In genomic region chr6:105646391-105646867, GRCh38 we compare ENCODE assay signal across 8 cellular contexts.
DNase-seq lines count a peak whose midpoint lies in the region; ATAC-seq, FAIRE-seq and TF ChIP-seq lines count a peak whose summit lies in the region.

No MANE protein-coding gene starts in this region.

- no peaks in the 10 kb centered on the region for H3F3A ChIP-seq in GM23338 (replicated peaks; ENCODE audit: low read depth)

- H3K4me3 Mint-ChIP-seq in GM23338 (no peak overlapping the region), type B pancreatic cell (no peak overlapping the region)

- no peaks in the 10 kb centered on the region for H3K27me3 Mint-ChIP-seq in GM23338 (ENCODE audit: insufficient read depth, low read depth, poor library complexity)
- H3K27me3 Mint-ChIP-seq in type B pancreatic cell, result peaks cover 26% of the 10 kb centered on the region

- peaks cover 4% of the 10 kb centered on the region; the same call in 1 of the 3 replicates for H3K9me3 Mint-ChIP-seq in GM23338
- no peaks in the 10 kb centered on the region for H3K9me3 Mint-ChIP-seq in type B pancreatic cell

- no peaks in the 10 kb centered on the region for H4K20me1 ChIP-seq in GM23338 (replicated peaks; ENCODE audit: insufficient read depth)

- DNase-seq in GM12892 (ENCODE audit: insufficient read length) (no peak), bronchial epithelial cell (ENCODE audit: low read depth) (peak; percentile 88), GM23338 (ENCODE audit: low spot score) (no peak), type B pancreatic cell (ENCODE audit: extremely low spot score, unreplicated experiment) (no peak), HuH-7 (ENCODE audit: low spot score) (no peak), DMS114 treated with DMSO at 0.1 percent for 48 hours (lab: John Stamatoyannopoulos, UW; ENCODE audit: unreplicated experiment) (no peak)

- no peak for TF ChIP-seq CTCF in bronchial epithelial cell (IDR thresholded peaks at IDR 0.05; ENCODE audit: insufficient read depth, low read length, severe bottlenecking)
- TF ChIP-seq CTCF in GM23338 (conservative IDR thresholded peaks at IDR 0.05; ENCODE audit: low read depth in 2 of 2), result no peak
- no peak for TF ChIP-seq CTCF in type B pancreatic cell (conservative IDR thresholded peaks at IDR 0.05)

- H3K9me2 ChIP-seq in GM23338 (ENCODE audit: insufficient read depth), result no peaks in the 10 kb centered on the region

- H3K27me3 ChIP-seq in bronchial epithelial cell (ENCODE audit: control insufficient read depth, insufficient read depth, low read length) (no peaks in the 10 kb centered on the region), GM23338 (ENCODE audit: insufficient read depth) (no peaks in the 10 kb centered on the region)

- H3K4me3 ChIP-seq in bronchial epithelial cell (ENCODE audit: low read depth, low read length) (no peak overlapping the region), GM23338 (no peak overlapping the region)

- H3K27ac ChIP-seq in GM23338 (ENCODE audit: low read depth), result no peak overlapping the region

- H3K27ac Mint-ChIP-seq in GM23338 (no peak overlapping the region), type B pancreatic cell (no peak overlapping the region)

- ATAC-seq in GM21367 (IDR thresholded peaks at IDR 0.05; ENCODE audit: unreplicated experiment) (peak; percentile 86), HG03565 (IDR thresholded peaks at IDR 0.05; ENCODE audit: unreplicated experiment) (peak; percentile 90), GM23338 (no peak)

- TF ChIP-seq POLR2A in GM12892 (IDR thresholded peaks at IDR 0.05; ENCODE audit: low read depth, low read length), result no peak

- H2AFZ ChIP-seq in GM23338, result no peak overlapping the region

- no peaks in the 10 kb centered on the region for H3K79me2 ChIP-seq in GM23338 (replicated peaks; ENCODE audit: insufficient read depth)

- peaks cover 4% of the 10 kb centered on the region; the same call in 2 of the 3 replicates for H3K4me1 Mint-ChIP-seq in GM23338
- H3K4me1 Mint-ChIP-seq in type B pancreatic cell (ENCODE audit: unreplicated experiment), result peaks cover 7% of the 10 kb centered on the region

- H3K4me1 ChIP-seq in GM23338 (ENCODE audit: insufficient read depth), result no peaks in the 10 kb centered on the region

- FAIRE-seq in GM12892 (lab: Jason Lieb, UNC) (peak; percentile 98), bronchial epithelial cell (lab: Jason Lieb, UNC) (peak; percentile 88)

- no peaks in the 10 kb centered on the region for H3K36me3 ChIP-seq in bronchial epithelial cell (ENCODE audit: control insufficient read depth, insufficient read depth, low read length)
- no peaks in the 10 kb centered on the region for H3K36me3 ChIP-seq in GM23338 (ENCODE audit: insufficient read depth)

- H3K36me3 Mint-ChIP-seq in GM23338 (ENCODE audit: low read depth) (no peaks in the 10 kb centered on the region), type B pancreatic cell (no peaks in the 10 kb centered on the region)

- no peak overlapping the region for H3K4me2 ChIP-seq in GM23338

TF ChIP-seq in GM23338, 12 proteins besides CTCF, POLR2A, EP300 and RAD21 (continues in another document):
- TF ChIP-seq POLR2AphosphoS5 (IDR thresholded peaks at IDR 0.05; ENCODE audit: low read depth), result no peak
- TF ChIP-seq CREB1 (CRISPR knock-in tag; IDR thresholded peaks at IDR 0.05; ENCODE audit: low read depth), result no peak
- no peak for TF ChIP-seq ZNF114 (CRISPR knock-in tag; IDR thresholded peaks at IDR 0.05)
- no peak for TF ChIP-seq EZH2 (IDR thresholded peaks at IDR 0.05; ENCODE audit: low read depth, unreplicated experiment)
- TF ChIP-seq NANOG (IDR thresholded peaks at IDR 0.05; ENCODE audit: borderline replicate concordance), result no peak
- no peak for TF ChIP-seq EZH2phosphoT487 (IDR thresholded peaks at IDR 0.05; ENCODE audit: unreplicated experiment)
- no peak for TF ChIP-seq JUNB (IDR thresholded peaks at IDR 0.05; ENCODE audit: unreplicated experiment)
- no peak for TF ChIP-seq ETS1 (IDR thresholded peaks at IDR 0.05)
- TF ChIP-seq, protein P1, sequence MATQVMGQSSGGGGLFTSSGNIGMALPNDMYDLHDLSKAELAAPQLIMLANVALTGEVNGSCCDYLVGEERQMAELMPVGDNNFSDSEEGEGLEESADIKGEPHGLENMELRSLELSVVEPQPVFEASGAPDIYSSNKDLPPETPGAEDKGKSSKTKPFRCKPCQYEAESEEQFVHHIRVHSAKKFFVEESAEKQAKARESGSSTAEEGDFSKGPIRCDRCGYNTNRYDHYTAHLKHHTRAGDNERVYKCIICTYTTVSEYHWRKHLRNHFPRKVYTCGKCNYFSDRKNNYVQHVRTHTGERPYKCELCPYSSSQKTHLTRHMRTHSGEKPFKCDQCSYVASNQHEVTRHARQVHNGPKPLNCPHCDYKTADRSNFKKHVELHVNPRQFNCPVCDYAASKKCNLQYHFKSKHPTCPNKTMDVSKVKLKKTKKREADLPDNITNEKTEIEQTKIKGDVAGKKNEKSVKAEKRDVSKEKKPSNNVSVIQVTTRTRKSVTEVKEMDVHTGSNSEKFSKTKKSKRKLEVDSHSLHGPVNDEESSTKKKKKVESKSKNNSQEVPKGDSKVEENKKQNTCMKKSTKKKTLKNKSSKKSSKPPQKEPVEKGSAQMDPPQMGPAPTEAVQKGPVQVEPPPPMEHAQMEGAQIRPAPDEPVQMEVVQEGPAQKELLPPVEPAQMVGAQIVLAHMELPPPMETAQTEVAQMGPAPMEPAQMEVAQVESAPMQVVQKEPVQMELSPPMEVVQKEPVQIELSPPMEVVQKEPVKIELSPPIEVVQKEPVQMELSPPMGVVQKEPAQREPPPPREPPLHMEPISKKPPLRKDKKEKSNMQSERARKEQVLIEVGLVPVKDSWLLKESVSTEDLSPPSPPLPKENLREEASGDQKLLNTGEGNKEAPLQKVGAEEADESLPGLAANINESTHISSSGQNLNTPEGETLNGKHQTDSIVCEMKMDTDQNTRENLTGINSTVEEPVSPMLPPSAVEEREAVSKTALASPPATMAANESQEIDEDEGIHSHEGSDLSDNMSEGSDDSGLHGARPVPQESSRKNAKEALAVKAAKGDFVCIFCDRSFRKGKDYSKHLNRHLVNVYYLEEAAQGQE (IDR thresholded peaks at IDR 0.05; ENCODE audit: unreplicated experiment), result no peak
